Comparison of ENCODE assay signal across 21 cellular contexts in genomic region chr11:70422692-70423522, GRCh38. TPM values are rescaled to one million over a fixed set of nuclear protein-coding genes. Genes with fewer than 3 reads are reported as not detected.
DNase-seq lines count a peak whose midpoint lies in the region; ATAC-seq and TF ChIP-seq lines count a peak whose summit lies in the region.
"Had no signal": no experiment of that assay in that cellular context is flagged by ENCODE, and none has a peak within 500 bp of the region (broad histone marks: within the 10 kb centered on the region; RNA-seq: fewer than 3 reads in every experiment).

No MANE protein-coding gene starts in this region.

- H3K9ac ChIP-seq in endodermal cell (ENCODE audit: extremely low read depth, low read length, poor library complexity, severe bottlenecking) = no peak overlapping the region

- POLR2A ChIA-PET in Caco-2 (lab: Charles Lee) (no interaction called here), WTC11 (lab: Charles Lee) (no interaction called here)

- H3K9me3 Mint-ChIP-seq in Caco-2 (ENCODE audit: unreplicated experiment) (no peaks in the 10 kb centered on the region), WTC11 (no peaks in the 10 kb centered on the region), endodermal cell (no peaks in the 10 kb centered on the region), osteocyte (ENCODE audit: unreplicated experiment) (no peaks in the 10 kb centered on the region)
- H3K9me3 Mint-ChIP-seq: CD4-positive, CD25-positive, alpha-beta regulatory T cell had no signal

- H3K4me1 ChIP-seq in Caco-2 = no peaks in the 10 kb centered on the region
- no peaks in the 10 kb centered on the region for H3K4me1 ChIP-seq in endodermal cell (ENCODE audit: control insufficient read depth, insufficient read depth, low read length)
- no peaks in the 10 kb centered on the region for H3K4me1 ChIP-seq in psoas muscle

- H3K27ac Mint-ChIP-seq in Caco-2 (ENCODE audit: unreplicated experiment) = peak overlapping the region; percentile 14
- peak overlapping the region; percentile 65 for H3K27ac Mint-ChIP-seq in WTC11
- H3K27ac Mint-ChIP-seq in endodermal cell = peak overlapping the region; percentile 46
- H3K27ac Mint-ChIP-seq in osteocyte (ENCODE audit: unreplicated experiment) = peak overlapping the region; percentile 13
- H3K27ac Mint-ChIP-seq: B cell; CD4-positive, CD25-positive, alpha-beta regulatory T cell had no signal

- H3K27me3 Mint-ChIP-seq in Caco-2 (ENCODE audit: insufficient read depth, unreplicated experiment) (no peaks in the 10 kb centered on the region), WTC11 (ENCODE audit: low read depth) (no peaks in the 10 kb centered on the region), endodermal cell (ENCODE audit: insufficient read depth) (no peaks in the 10 kb centered on the region), osteocyte (ENCODE audit: unreplicated experiment) (no peaks in the 10 kb centered on the region)
- H3K27me3 Mint-ChIP-seq: CD4-positive, CD25-positive, alpha-beta regulatory T cell had no signal

- H3K36me3 Mint-ChIP-seq in Caco-2 (ENCODE audit: insufficient read depth, unreplicated experiment) (peaks cover 96% of the 10 kb centered on the region), WTC11 (peaks cover 72% of the 10 kb centered on the region), endodermal cell (ENCODE audit: low read depth) (peaks cover 80% of the 10 kb centered on the region), osteocyte (ENCODE audit: unreplicated experiment) (peaks cover 56% of the 10 kb centered on the region)
- H3K36me3 Mint-ChIP-seq: CD4-positive, CD25-positive, alpha-beta regulatory T cell had no signal

- no peaks in the 10 kb centered on the region for H3K4me1 Mint-ChIP-seq in Caco-2 (ENCODE audit: low read depth, unreplicated experiment)
- peaks cover 18% of the 10 kb centered on the region for H3K4me1 Mint-ChIP-seq in WTC11
- H3K4me1 Mint-ChIP-seq in endodermal cell = no peaks in the 10 kb centered on the region
- H3K4me1 Mint-ChIP-seq in osteocyte (ENCODE audit: unreplicated experiment) = no peaks in the 10 kb centered on the region
- H3K4me1 Mint-ChIP-seq: B cell had no signal

- DNase-seq in Caco-2 (no peak), WTC11 (ENCODE audit: low spot score) (no peak), endodermal cell (no peak), osteocyte (ENCODE audit: extremely low spot score, unreplicated experiment) (no peak), iPS-NIHi11 (ENCODE audit: low spot score) (no peak), psoas muscle (no peak)
- DNase-seq: CD4-positive, CD25-positive, alpha-beta regulatory T cell; DMS 273 treated with DMSO at 0.1 percent for 48 hours; DMS79 treated with DMSO at 0.1 percent for 48 hours; GOT3; MG63; NCI-H1092; NCI-H1436; NCI-H187 treated with DMSO at 0.1 percent for 48 hours; NCI-H2107; NCI-H446 treated with DMSO at 0.1 percent for 48 hours; NCI-H526 treated with DMSO at 0.1 percent for 48 hours had no signal

- CTCF ChIA-PET in Caco-2 (lab: Charles Lee) = no interaction called here
- CTCF ChIA-PET in WTC11 (lab: Charles Lee) = no interaction called here

- no peak overlapping the region for H3K4me3 ChIP-seq in Caco-2 (ENCODE audit: low read depth, low read length)
- H3K4me3 ChIP-seq in endodermal cell (ENCODE audit: low read length) = no peak overlapping the region
- no peak overlapping the region for H3K4me3 ChIP-seq in psoas muscle
- H3K4me3 ChIP-seq: MG63, SJSA1 had no signal

- H3K4me3 Mint-ChIP-seq in Caco-2 (ENCODE audit: unreplicated experiment) (no peak overlapping the region), WTC11 (no peak overlapping the region), endodermal cell (no peak overlapping the region), osteocyte (ENCODE audit: unreplicated experiment) (no peak overlapping the region)
- H3K4me3 Mint-ChIP-seq: B cell; CD4-positive, CD25-positive, alpha-beta regulatory T cell had no signal

- H3K9me3 ChIP-seq in Caco-2 (no peaks in the 10 kb centered on the region), endodermal cell (ENCODE audit: control insufficient read depth, low read length) (no peaks in the 10 kb centered on the region), psoas muscle (no peaks in the 10 kb centered on the region)
- H3K9me3 ChIP-seq: MG63, SJSA1 had no signal

- H3K27ac ChIP-seq in endodermal cell (ENCODE audit: low read depth, low read length) (no peak overlapping the region), psoas muscle (no peak overlapping the region)
- H3K27ac ChIP-seq: SJSA1 had no signal

- ATAC-seq in WTC11 (no peak), HG03571 (IDR thresholded peaks at IDR 0.05; ENCODE audit: unreplicated experiment) (no peak), psoas muscle (no peak)
- ATAC-seq: Right ventricle myocardium inferior had no signal

- H3K27me3 ChIP-seq in Caco-2 (replicated peaks; ENCODE audit: control insufficient read depth, insufficient read depth, low read length) (no peaks in the 10 kb centered on the region), endodermal cell (ENCODE audit: control insufficient read depth, insufficient read depth, low read length, poor library complexity, severe bottlenecking) (no peaks in the 10 kb centered on the region), psoas muscle (ENCODE audit: insufficient read depth in 3 of 3, low read length in 2 of 3) (no peaks in the 10 kb centered on the region)
- H3K27me3 ChIP-seq: MG63, SJSA1 had no signal

- H3K36me3 ChIP-seq in Caco-2 (ENCODE audit: control insufficient read depth, insufficient read depth, low read length) (peaks cover 25% of the 10 kb centered on the region), endodermal cell (ENCODE audit: control insufficient read depth, insufficient read depth, low read length) (peaks cover 82% of the 10 kb centered on the region), psoas muscle (ENCODE audit: insufficient read depth in 1 of 2, low read depth in 1 of 2) (peaks cover 13 to 98% of the 10 kb centered on the region in 2 donors)

- BruUV-seq in Caco-2 (replicated peaks; lab: Mats Ljungman, UMichigan) = no TSS peak

- WGBS in endodermal cell (ENCODE audit: insufficient coverage in 1 of 2, insufficient read length in 1 of 2), 2 experiments = 89 to 96% methylated on average over 16 to 35 of the region's 35 CpGs
- WGBS in psoas muscle, 3 donors = 88 to 91% (median 90%) methylated on average over 35 of the region's 35 CpGs

- intact Hi-C loops in Caco-2 (cut with micrococcal nuclease; ENCODE audit: unreplicated experiment) (no loop called here), psoas muscle (cut with DNase I) (no loop called here)

- TF ChIP-seq CTCF in Caco-2 (IDR thresholded peaks at IDR 0.05; ENCODE audit: insufficient read depth in 1 of 2, low read depth in 1 of 2, low read length in 1 of 2, severe bottlenecking in 1 of 2, unreplicated experiment in 1 of 2) (no peak), WTC11 (IDR thresholded peaks at IDR 0.05) (no peak), endodermal cell (conservative IDR thresholded peaks at IDR 0.05) (no peak), osteocyte (IDR thresholded peaks at IDR 0.05) (no peak), psoas muscle (IDR thresholded peaks at IDR 0.05) (no peak)

TF ChIP-seq in WTC11, 78 proteins besides CTCF, POLR2A, EP300 and RAD21 (continues in another document):
- no peak for TF ChIP-seq PREB (CRISPR knock-in tag; IDR thresholded peaks at IDR 0.05; ENCODE audit: borderline replicate concordance)
- no peak for TF ChIP-seq ZNF425 (CRISPR knock-in tag; conservative IDR thresholded peaks at IDR 0.05)
- TF ChIP-seq SP1 (CRISPR knock-in tag; conservative IDR thresholded peaks at IDR 0.05) = no peak
- TF ChIP-seq IRF1 (CRISPR knock-in tag; IDR thresholded peaks at IDR 0.05) = no peak

RNA-seq across cellular contexts. Expression of gene CTTN, which starts 24.6 kb away (rescaled TPM):
- 502 and 510 TPM in 2 replicates for total RNA-seq in Caco-2 (2022)
- total RNA-seq in WTC11 (2021) = 216 to 281 TPM (median 222 TPM) in 3 replicates
- total RNA-seq in endodermal cell = 100 to 1,000 TPM; 282 to 283 TPM
- polyA plus RNA-seq in endodermal cell (2013, experiment 1 of 2) = 150 TPM
- polyA plus RNA-seq in endodermal cell (2013, experiment 2 of 2) = 132 TPM
- 296 and 313 TPM in 2 replicates for total RNA-seq in osteocyte
- total RNA-seq in psoas muscle = 100 to 1,000 TPM in 2 of 4 donors, 10 to 100 TPM in 2; 60.0 to 117 (median 91.2) TPM
- polyA plus RNA-seq in psoas muscle = 10 to 100 TPM; 44.1 to 91.2 (median 88.4) TPM
- total RNA-seq: B cell had no signal

Comparison
In these comparisons a context has a peak if more than half of its experiments do, and no peak if none do; other contexts are left out.
1. H3K27ac Mint-ChIP-seq: peak in every context shown above with its lines; median percentile 65 in WTC11; 46 in endodermal cell; 14 in Caco-2; 13 in osteocyte.